In genomic region chr6:5143625-5144311, GRCh38 we compare ENCODE assay signal across 1 cellular context.
A peak's percentile ranks its signal among the peaks of the same experiment; 100 is the strongest.
TF ChIP-seq lines count a peak whose summit lies in the region.

No MANE protein-coding gene starts in this region.

TF ChIP-seq in HepG2, 621 proteins besides CTCF, POLR2A, EP300 and RAD21 (continued from another document and continues in another):
- TF ChIP-seq ZNF557 (CRISPR knock-in tag; IDR thresholded peaks at IDR 0.05) (no peak), ZSCAN22 (CRISPR knock-in tag; IDR thresholded peaks at IDR 0.05) (no peak), SMARCC2 (IDR thresholded peaks at IDR 0.05) (no peak), JUND (CRISPR knock-in tag; IDR thresholded peaks at IDR 0.05) (no peak), ZNF607 (CRISPR knock-in tag; IDR thresholded peaks at IDR 0.05; ENCODE audit: borderline replicate concordance) (peak; percentile 34; the same call in 1 of the 2 replicates), RNF219 (CRISPR knock-in tag; IDR thresholded peaks at IDR 0.05) (no peak), ZC3H13 (CRISPR knock-in tag; IDR thresholded peaks at IDR 0.05) (no peak), DZIP1 (CRISPR knock-in tag; IDR thresholded peaks at IDR 0.05) (no peak), SAFB2 (CRISPR knock-in tag; IDR thresholded peaks at IDR 0.05; ENCODE audit: borderline replicate concordance, low read depth) (no peak), ZNF281 (CRISPR knock-in tag; IDR thresholded peaks at IDR 0.05; ENCODE audit: borderline replicate concordance) (no peak; the same call in 1 of the 2 replicates), MAFG (CRISPR knock-in tag; IDR thresholded peaks at IDR 0.05) (no peak), MTA1 (CRISPR knock-in tag; IDR thresholded peaks at IDR 0.05; ENCODE audit: borderline replicate concordance) (no peak), SUZ12 (IDR thresholded peaks at IDR 0.05; ENCODE audit: low read depth, low read length) (no peak), ZNF503 (CRISPR knock-in tag; IDR thresholded peaks at IDR 0.05) (no peak), ZNF572 (CRISPR knock-in tag; IDR thresholded peaks at IDR 0.05) (no peak), ZNF12 (CRISPR knock-in tag; IDR thresholded peaks at IDR 0.05) (no peak), RORA (CRISPR knock-in tag; IDR thresholded peaks at IDR 0.05) (no peak), SNAI1 (CRISPR knock-in tag; IDR thresholded peaks at IDR 0.05; ENCODE audit: borderline replicate concordance) (no peak), RARG (CRISPR knock-in tag; IDR thresholded peaks at IDR 0.05; ENCODE audit: low read depth) (no peak), NAIF1 (CRISPR knock-in tag; IDR thresholded peaks at IDR 0.05; ENCODE audit: borderline replicate concordance) (no peak), HIVEP1 (CRISPR knock-in tag; IDR thresholded peaks at IDR 0.05) (no peak), E2F5 (CRISPR knock-in tag; conservative IDR thresholded peaks at IDR 0.05) (no peak), RBFOX2 (IDR thresholded peaks at IDR 0.05; ENCODE audit: low read depth, low read length) (no peak), CBX1 (IDR thresholded peaks at IDR 0.05; ENCODE audit: low read depth) (no peak), TAF1 (CRISPR knock-in tag; IDR thresholded peaks at IDR 0.05) (0 out of 2 replicates have a peak, but pooled peaks have one; percentile 17), ZEB1 (IDR thresholded peaks at IDR 0.05; ENCODE audit: insufficient replicate concordance, low read depth) (no peak), ETV5 (CRISPR knock-in tag; IDR thresholded peaks at IDR 0.05; ENCODE audit: borderline replicate concordance) (no peak), ZSCAN31 (CRISPR knock-in tag; IDR thresholded peaks at IDR 0.05; ENCODE audit: low read depth) (no peak), ARID4A (CRISPR knock-in tag; IDR thresholded peaks at IDR 0.05; ENCODE audit: borderline replicate concordance) (no peak), MBNL3 (CRISPR knock-in tag; conservative IDR thresholded peaks at IDR 0.05) (no peak), SALL1 (CRISPR knock-in tag; IDR thresholded peaks at IDR 0.05) (peak; percentile 51; the same call in 1 of the 2 replicates), PITX1 (CRISPR knock-in tag; IDR thresholded peaks at IDR 0.05) (no peak), ZNF703 (CRISPR knock-in tag; IDR thresholded peaks at IDR 0.05; ENCODE audit: borderline replicate concordance) (no peak), MIER2 (CRISPR knock-in tag; IDR thresholded peaks at IDR 0.05) (no peak), THYN1 (CRISPR knock-in tag; IDR thresholded peaks at IDR 0.05; ENCODE audit: borderline replicate concordance, low read depth) (0 out of 2 replicates have a peak, but pooled peaks have one; percentile 1), ZNF282 (IDR thresholded peaks at IDR 0.05; ENCODE audit: partially characterized antibody) (no peak), ZNF350 (CRISPR knock-in tag; IDR thresholded peaks at IDR 0.05; ENCODE audit: borderline replicate concordance, low read depth) (0 out of 2 replicates have a peak, but pooled peaks have one; percentile 32), EEA1 (CRISPR knock-in tag; IDR thresholded peaks at IDR 0.05; ENCODE audit: borderline replicate concordance) (no peak), KDM2A (CRISPR knock-in tag; IDR thresholded peaks at IDR 0.05; ENCODE audit: borderline replicate concordance, low read depth) (peak; percentile 42; the same call in 1 of the 2 replicates), GFI1 (CRISPR knock-in tag; IDR thresholded peaks at IDR 0.05; ENCODE audit: borderline replicate concordance) (no peak), TRIM22 (IDR thresholded peaks at IDR 0.05) (no peak), RNF2 (conservative IDR thresholded peaks at IDR 0.05; ENCODE audit: low read depth) (no peak), ZFP36L2 (CRISPR knock-in tag; IDR thresholded peaks at IDR 0.05) (no peak), ETV6 (CRISPR knock-in tag; conservative IDR thresholded peaks at IDR 0.05) (no peak), NCOR1 (IDR thresholded peaks at IDR 0.05; ENCODE audit: borderline replicate concordance, low read length) (no peak), YEATS2 (CRISPR knock-in tag; IDR thresholded peaks at IDR 0.05; ENCODE audit: borderline replicate concordance) (peak; percentile 40; the same call in 1 of the 2 replicates), BORCS8-MEF2B (CRISPR knock-in tag; IDR thresholded peaks at IDR 0.05) (no peak), FOXA3 (CRISPR knock-in tag; IDR thresholded peaks at IDR 0.05) (no peak), ZFAT (CRISPR knock-in tag; conservative IDR thresholded peaks at IDR 0.05) (no peak), REL (CRISPR knock-in tag; conservative IDR thresholded peaks at IDR 0.05) (no peak), BATF2 (CRISPR knock-in tag; IDR thresholded peaks at IDR 0.05) (no peak), ZNF280B (CRISPR knock-in tag; IDR thresholded peaks at IDR 0.05; ENCODE audit: borderline replicate concordance) (no peak)
